8 cellular contexts compared by ENCODE assay signal in the genomic region with DNA sequence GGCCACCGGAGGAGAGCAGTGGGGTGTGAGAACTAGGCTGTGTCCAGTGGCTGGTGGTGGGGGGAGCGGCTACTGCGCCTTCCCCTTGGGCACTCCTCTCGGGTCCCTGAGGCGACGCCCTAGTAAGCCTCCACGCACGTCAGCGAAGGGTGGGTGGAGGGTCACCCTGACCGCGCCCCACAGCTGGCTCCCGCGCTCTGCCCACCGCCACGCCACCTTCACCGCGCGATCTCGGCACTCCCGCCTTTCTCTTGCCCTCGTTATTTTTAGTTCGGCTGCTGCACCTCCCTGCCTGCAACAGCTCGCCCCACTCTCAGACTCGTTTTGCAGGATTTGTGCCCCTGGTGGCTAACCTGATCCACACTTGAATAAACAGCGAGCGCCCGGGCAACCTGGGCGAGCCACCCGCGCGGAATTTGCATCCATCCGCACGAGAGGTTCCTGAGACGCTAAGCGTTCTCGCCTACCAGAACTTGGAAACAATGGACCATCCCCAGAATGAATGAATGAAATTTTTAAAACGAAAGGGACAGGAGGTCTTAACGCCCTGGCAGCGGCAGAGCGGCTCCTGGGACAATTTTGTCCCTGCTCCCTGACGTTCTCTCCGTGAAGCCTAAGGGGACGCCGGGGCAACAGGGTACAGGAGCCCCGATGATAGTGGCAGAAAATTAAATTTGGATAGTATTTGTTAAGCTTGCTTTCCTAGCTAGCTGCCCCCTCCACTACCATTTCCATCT. TPM values are rescaled to one million over a fixed set of nuclear protein-coding genes. Genes with fewer than 3 reads are reported as not detected.
DNase-seq lines count a peak whose midpoint lies in the region; ATAC-seq and TF ChIP-seq lines count a peak whose summit lies in the region.

No MANE protein-coding gene starts in this region.

- TF ChIP-seq CTCF in cardiac fibroblast (IDR thresholded peaks at IDR 0.05; ENCODE audit: low read depth, low read length), result peak; percentile 25
- peak in 4 of 5 experiments; percentile 37 to 45 (median 40) for TF ChIP-seq CTCF in transverse colon (IDR thresholded peaks at IDR 0.05)

- no peaks in the 10 kb centered on the region for H3K9me3 Mint-ChIP-seq in natural killer cell treated with Interleukin-12 subunit alpha and Interleukin-12 subunit beta and Interleukin-15 and Interleukin-18, amount 100 ng/mL, for 72 hours

- H3K4me1 ChIP-seq in transverse colon, result peaks cover 0 to 12% (median 3%) of the 10 kb centered on the region in 4 donors

- H3K27me3 Mint-ChIP-seq in natural killer cell treated with Interleukin-12 subunit alpha and Interleukin-12 subunit beta and Interleukin-15 and Interleukin-18, amount 100 ng/mL, for 72 hours, result peaks cover 24 to 43% of the 10 kb centered on the region in 2 donors

- no peak overlapping the region for H3K27ac Mint-ChIP-seq in natural killer cell treated with Interleukin-12 subunit alpha and Interleukin-12 subunit beta and Interleukin-15 and Interleukin-18, amount 100 ng/mL, for 72 hours

- no peak for ATAC-seq in natural killer cell treated with Interleukin-12 subunit alpha and Interleukin-12 subunit beta and Interleukin-15 and Interleukin-18, amount 100 ng/mL, for 72 hours

- no peak for TF ChIP-seq POLR2A in transverse colon (IDR thresholded peaks at IDR 0.05)

- H3K27me3 ChIP-seq in transverse colon, result peaks cover 32% of the 10 kb centered on the region

- no peak overlapping the region for H3K4me3 Mint-ChIP-seq in natural killer cell treated with Interleukin-12 subunit alpha and Interleukin-12 subunit beta and Interleukin-15 and Interleukin-18, amount 100 ng/mL, for 72 hours

- WGBS in transverse colon (ENCODE audit: low coverage in 1 of 2), 2 donors, result 16 to 26% methylated on average over 14 to 45 of the region's 45 CpGs

- intact Hi-C loops in transverse colon (cut with DNase I; ENCODE audit: low total_unique reads), result no loop called here

- H3K4me3 ChIP-seq in cardiac fibroblast (replicated peaks in 1 of 2; ENCODE audit: low read depth in 2 of 2, low read length in 2 of 2), result peak overlapping the region; percentile 1 to 37
- H3K4me3 ChIP-seq in transverse colon, result peak overlapping the region in 2 of 4 donors; percentile 17 to 37

- no peaks in the 10 kb centered on the region for H3K4me1 Mint-ChIP-seq in natural killer cell treated with Interleukin-12 subunit alpha and Interleukin-12 subunit beta and Interleukin-15 and Interleukin-18, amount 100 ng/mL, for 72 hours (ENCODE audit: low read depth in 2 of 2)

- in situ Hi-C loops in transverse colon (cut with MboI; ENCODE audit: low pct_ligation_motif_present in 1 of 4, low pct_unique_long_range_greater_than_20kb in 1 of 4, low sequenced_read_pairs in 3 of 4), result loop anchor here in 1 of 4 donors (25.0 kb wide), 1 partner anchor 374 kb away; no protein-coding TSS in a partner anchor

- no peaks in the 10 kb centered on the region for H3K36me3 Mint-ChIP-seq in natural killer cell treated with Interleukin-12 subunit alpha and Interleukin-12 subunit beta and Interleukin-15 and Interleukin-18, amount 100 ng/mL, for 72 hours

- no peaks in the 10 kb centered on the region for H3K9me3 ChIP-seq in transverse colon

- no peak for TF ChIP-seq EP300 in transverse colon (IDR thresholded peaks at IDR 0.05; ENCODE audit: low read depth)

- no peak overlapping the region for H3K27ac ChIP-seq in transverse colon

- peak; percentile 28 for DNase-seq in activated CD4-positive, alpha-beta T cell treated with anti-CD3 and anti-CD28 coated beads for 48 hours
- DNase-seq in activated CD4-positive, alpha-beta T cell treated with anti-CD3 and anti-CD28 coated beads, Interleukin-2, amount 50 U/mL, for 4 hours, result no peak
- DNase-seq in cardiac fibroblast (ENCODE audit: low read depth in 2 of 2) (peak in 1 of 2 donors; percentile 51), left kidney (ENCODE audit: low read depth, low spot score) (peak; percentile 91), transverse colon (peak; percentile 31), midbrain (lab: John Stamatoyannopoulos, UW) (no peak)
- no peak for DNase-seq in NK-92 treated with Interleukin-12 subunit alpha and Interleukin-12 subunit beta, amount 100 ng/mL, for 24 hours (lab: John Stamatoyannopoulos, UW)
- DNase-seq in natural killer cell treated with Interleukin-12 subunit alpha and Interleukin-12 subunit beta and Interleukin-15 and Interleukin-18, amount 100 ng/mL, for 72 hours (ENCODE audit: low spot score), result no peak

- no peaks in the 10 kb centered on the region for H3K36me3 ChIP-seq in transverse colon

RNA-seq across cellular contexts. Expression of gene BMP4, which starts 7.0 kb away (rescaled TPM):
- total RNA-seq in transverse colon, result 10 to 100 TPM in 3 of 4 donors, 1 to 10 TPM in 1; 7.2 to 56.5 (median 12.4) TPM
- total RNA-seq in natural killer cell treated with Interleukin-12 subunit alpha and Interleukin-12 subunit beta and Interleukin-15 and Interleukin-18, amount 100 ng/mL, for 72 hours, result under 1 TPM in 1 of 2 donors, not detected in 1; 0.26 TPM

Comparison
In these comparisons a context has a peak if more than half of its experiments do, and no peak if none do; other contexts are left out.
1. DNase-seq: peak in activated CD4-positive, alpha-beta T cell treated with anti-CD3 and anti-CD28 coated beads for 48 hours (single experiment), left kidney (single experiment) and transverse colon (single experiment); none in activated CD4-positive, alpha-beta T cell treated with anti-CD3 and anti-CD28 coated beads, Interleukin-2, amount 50 U/mL, for 4 hours (0 of 2), NK-92 treated with Interleukin-12 subunit alpha and Interleukin-12 subunit beta, amount 100 ng/mL, for 24 hours (single experiment), midbrain (single experiment) and natural killer cell treated with Interleukin-12 subunit alpha and Interleukin-12 subunit beta and Interleukin-15 and Interleukin-18, amount 100 ng/mL, for 72 hours (single experiment).
2. RNA of gene BMP4, which starts 7.0 kb away (total RNA-seq): 7.2 to 56.5 TPM in transverse colon; 0.26 TPM in natural killer cell treated with Interleukin-12 subunit alpha and Interleukin-12 subunit beta and Interleukin-15 and Interleukin-18, amount 100 ng/mL, for 72 hours; every median in the first group is over 4 times any median in the second.